10 cellular contexts compared by ENCODE assay signal in the genomic region with DNA sequence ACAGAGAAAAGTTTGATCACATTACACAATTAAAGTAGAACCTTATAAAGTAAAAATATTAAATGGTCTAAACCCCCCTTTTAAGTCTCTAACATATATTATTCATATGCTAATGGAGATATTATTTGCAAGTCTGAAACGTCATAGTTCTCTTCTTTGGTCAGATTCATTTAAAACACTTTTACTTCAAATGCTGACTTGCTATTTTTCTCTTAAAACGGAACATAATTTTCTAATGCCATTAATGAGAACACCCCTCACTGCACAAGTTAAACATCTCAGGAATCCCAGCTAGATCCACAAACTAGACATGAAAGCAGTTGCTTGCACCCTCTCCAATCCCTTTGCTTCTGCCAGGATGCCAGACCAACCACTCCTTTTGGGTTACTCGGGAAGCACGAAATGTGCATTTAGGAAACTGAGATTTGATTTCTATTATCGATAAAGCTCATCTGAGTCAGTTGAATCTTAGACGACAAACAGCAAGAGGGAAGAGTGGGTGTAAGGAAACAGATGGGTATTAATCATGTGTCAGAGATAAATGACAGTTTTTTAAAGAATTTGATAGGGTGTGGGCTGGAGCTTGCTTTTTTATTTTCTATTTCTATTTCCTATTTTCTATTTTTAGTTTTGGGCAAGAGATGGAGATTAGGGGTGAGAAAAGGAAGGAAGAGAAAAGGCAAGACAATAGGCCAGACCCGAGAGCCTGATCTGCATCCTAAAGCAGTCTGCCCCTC. TPM values are rescaled to one million over a fixed set of nuclear protein-coding genes. Genes with fewer than 3 reads are reported as not detected.
DNase-seq lines count a peak whose midpoint lies in the region; ATAC-seq and TF ChIP-seq lines count a peak whose summit lies in the region.
"Had no signal": no experiment of that assay in that cellular context is flagged by ENCODE, and none has a peak within 500 bp of the region (broad histone marks: within the 10 kb centered on the region; RNA-seq: fewer than 3 reads in every experiment).

No MANE protein-coding gene starts in this region.

- no peak for ATAC-seq in natural killer cell treated with Interleukin-12 subunit alpha and Interleukin-12 subunit beta and Interleukin-15 and Interleukin-18, amount 100 ng/mL, for 72 hours
- ATAC-seq in HG03039 (IDR thresholded peaks at IDR 0.05; ENCODE audit: unreplicated experiment): no peak

- H3K36me3 ChIP-seq in CD4-positive, alpha-beta memory T cell (ENCODE audit: insufficient read depth, low read length): no peaks in the 10 kb centered on the region

- no peak overlapping the region for H3K27ac Mint-ChIP-seq in CD4-positive, alpha-beta memory T cell
- H3K27ac Mint-ChIP-seq in brain: peak overlapping the region; percentile 86 to 98 (median 95)
- no peak overlapping the region for H3K27ac Mint-ChIP-seq in natural killer cell treated with Interleukin-12 subunit alpha and Interleukin-12 subunit beta and Interleukin-15 and Interleukin-18, amount 100 ng/mL, for 72 hours

- CTCF ChIA-PET in CD4-positive, alpha-beta memory T cell (lab: Charles Lee; ENCODE audit: partially characterized antibody): interaction anchor here (0.6 kb wide), 1 partner anchor 1872 kb away, joined by 3 read pairs; no protein-coding TSS in a partner anchor

- H3K4me1 ChIP-seq in CD4-positive, alpha-beta memory T cell (ENCODE audit: insufficient read depth, low read length): peaks cover 17% of the 10 kb centered on the region

- peaks cover 38 to 52% of the 10 kb centered on the region in 2 donors for H3K27me3 Mint-ChIP-seq in CD4-positive, alpha-beta memory T cell
- peaks cover 26% of the 10 kb centered on the region for H3K27me3 Mint-ChIP-seq in brain
- peaks cover 34 to 59% of the 10 kb centered on the region in 2 donors for H3K27me3 Mint-ChIP-seq in natural killer cell treated with Interleukin-12 subunit alpha and Interleukin-12 subunit beta and Interleukin-15 and Interleukin-18, amount 100 ng/mL, for 72 hours

- TF ChIP-seq CTCF in HL-60 (IDR thresholded peaks at IDR 0.05; ENCODE audit: insufficient read depth, low read length): no peak
- TF ChIP-seq CTCF in brain (conservative IDR thresholded peaks at IDR 0.05): no peak

- H3K36me3 Mint-ChIP-seq in CD4-positive, alpha-beta memory T cell: no peaks in the 10 kb centered on the region
- H3K36me3 Mint-ChIP-seq in brain: peaks cover 20% of the 10 kb centered on the region
- no peaks in the 10 kb centered on the region for H3K36me3 Mint-ChIP-seq in natural killer cell treated with Interleukin-12 subunit alpha and Interleukin-12 subunit beta and Interleukin-15 and Interleukin-18, amount 100 ng/mL, for 72 hours

- no peak overlapping the region for H3K27ac ChIP-seq in CD4-positive, alpha-beta memory T cell (ENCODE audit: low read depth, low read length)
- H3K27ac ChIP-seq in HL-60 (replicated peaks): no peak overlapping the region

- POLR2A ChIA-PET in CD4-positive, alpha-beta memory T cell (lab: Charles Lee; ENCODE audit: partially characterized antibody): no interaction called here

- DNase-seq in CD4-positive, alpha-beta memory T cell: no peak
- DNase-seq in HL-60 (ENCODE audit: low read depth in 1 of 2, low spot score in 1 of 2): no peak
- DNase-seq in natural killer cell treated with Interleukin-12 subunit alpha and Interleukin-12 subunit beta and Interleukin-15 and Interleukin-18, amount 100 ng/mL, for 72 hours (ENCODE audit: low spot score): no peak
- no peak for DNase-seq in NCI-H2227 (lab: John Stamatoyannopoulos, UW; ENCODE audit: unreplicated experiment)
- no peak for DNase-seq in DMS53 (lab: John Stamatoyannopoulos, UW)
- no peak for DNase-seq in hippocampal formation (lab: John Stamatoyannopoulos, UW)

- intact Hi-C loops in CD4-positive, alpha-beta memory T cell (cut with micrococcal nuclease): no loop called here

- no peaks in the 10 kb centered on the region for H3K9me3 ChIP-seq in CD4-positive, alpha-beta memory T cell (ENCODE audit: control insufficient read depth in 1 of 2, low read length in 2 of 2)

- H3K9me3 Mint-ChIP-seq in CD4-positive, alpha-beta memory T cell: no peaks in the 10 kb centered on the region
- peaks cover 0 to 4% (median 0%) of the 10 kb centered on the region in 5 experiments for H3K9me3 Mint-ChIP-seq in brain
- no peaks in the 10 kb centered on the region for H3K9me3 Mint-ChIP-seq in natural killer cell treated with Interleukin-12 subunit alpha and Interleukin-12 subunit beta and Interleukin-15 and Interleukin-18, amount 100 ng/mL, for 72 hours

- peak overlapping the region; percentile 26 to 83 (median 78) for H3K4me3 Mint-ChIP-seq in CD4-positive, alpha-beta memory T cell
- peak overlapping the region; percentile 88 to 96 (median 92) for H3K4me3 Mint-ChIP-seq in brain
- H3K4me3 Mint-ChIP-seq in natural killer cell treated with Interleukin-12 subunit alpha and Interleukin-12 subunit beta and Interleukin-15 and Interleukin-18, amount 100 ng/mL, for 72 hours: peak overlapping the region; percentile 80

- peaks cover 25% of the 10 kb centered on the region for H3K27me3 ChIP-seq in CD4-positive, alpha-beta memory T cell (ENCODE audit: insufficient read depth, low read length)
- peaks cover 51% of the 10 kb centered on the region for H3K27me3 ChIP-seq in HL-60 (ENCODE audit: insufficient read depth, poor library complexity, severe bottlenecking)

- H3K4me1 Mint-ChIP-seq in CD4-positive, alpha-beta memory T cell: peaks cover 8 to 17% (median 13%) of the 10 kb centered on the region in 4 donors
- H3K4me1 Mint-ChIP-seq in brain: peaks cover 53% of the 10 kb centered on the region
- peaks cover 26 to 28% of the 10 kb centered on the region in 2 donors for H3K4me1 Mint-ChIP-seq in natural killer cell treated with Interleukin-12 subunit alpha and Interleukin-12 subunit beta and Interleukin-15 and Interleukin-18, amount 100 ng/mL, for 72 hours (ENCODE audit: low read depth in 2 of 2)

- peak overlapping the region in 1 of 2 donors; percentile 32 for H3K4me3 ChIP-seq in CD4-positive, alpha-beta memory T cell (ENCODE audit: low read length in 2 of 2)
- H3K4me3 ChIP-seq in HL-60 (replicated peaks; ENCODE audit: insufficient read depth, low read length): peak overlapping the region; percentile 49

RNA-seq across cellular contexts. Expression of gene ADD2, which starts 1.5 kb away (rescaled TPM):
- 1 to 10 TPM in 1 of 2 experiments, under 1 TPM in 1; 0.94 to 1.1 TPM for total RNA-seq in CD4-positive, alpha-beta memory T cell
- under 1 TPM in 1 of 2 donors, not detected in 1; 0.41 TPM for polyA plus RNA-seq in CD4-positive, alpha-beta memory T cell
- polyA plus RNA-seq in brain (ENCODE audit: insufficient read depth, low read depth, low replicate concordance): 67.0 TPM
- 1 to 10 TPM; 2.3 to 4.8 TPM for total RNA-seq in natural killer cell treated with Interleukin-12 subunit alpha and Interleukin-12 subunit beta and Interleukin-15 and Interleukin-18, amount 100 ng/mL, for 72 hours

RNA-seq across cellular contexts. Expression of gene FIGLA, which starts 23.9 kb away (rescaled TPM):
- not detected for total RNA-seq in CD4-positive, alpha-beta memory T cell
- not detected for polyA plus RNA-seq in CD4-positive, alpha-beta memory T cell
- polyA plus RNA-seq in brain (ENCODE audit: insufficient read depth, low read depth, low replicate concordance): not detected
- total RNA-seq in natural killer cell treated with Interleukin-12 subunit alpha and Interleukin-12 subunit beta and Interleukin-15 and Interleukin-18, amount 100 ng/mL, for 72 hours: 1 to 10 TPM in 1 of 2 donors, under 1 TPM in 1; 0.98 to 1.1 TPM
- total RNA-seq: fibroblast of lung, NCI-H460 had no signal
- polyA plus RNA-seq: fibroblast of lung had no signal

RNA-seq across cellular contexts. Expression of gene CLEC4F, which starts 53.9 kb away (rescaled TPM):
- total RNA-seq in CD4-positive, alpha-beta memory T cell: not detected
- polyA plus RNA-seq in CD4-positive, alpha-beta memory T cell: not detected
- polyA plus RNA-seq in brain (ENCODE audit: insufficient read depth, low read depth, low replicate concordance): not detected
- 10 to 100 TPM in 1 of 2 donors, 1 to 10 TPM in 1; 8.9 to 23.5 TPM for total RNA-seq in natural killer cell treated with Interleukin-12 subunit alpha and Interleukin-12 subunit beta and Interleukin-15 and Interleukin-18, amount 100 ng/mL, for 72 hours
- total RNA-seq: fibroblast of lung, NCI-H460 had no signal
- polyA plus RNA-seq: fibroblast of lung had no signal

Comparison
In these comparisons a context has a peak if more than half of its experiments do, and no peak if none do; other contexts are left out.
1. H3K27ac Mint-ChIP-seq: peak in brain (5 of 5); none in CD4-positive, alpha-beta memory T cell (0 of 7) and natural killer cell treated with Interleukin-12 subunit alpha and Interleukin-12 subunit beta and Interleukin-15 and Interleukin-18, amount 100 ng/mL, for 72 hours (0 of 2).
2. RNA of gene CLEC4F, which starts 53.9 kb away (total RNA-seq): 8.9 to 23.5 TPM in natural killer cell treated with Interleukin-12 subunit alpha and Interleukin-12 subunit beta and Interleukin-15 and Interleukin-18, amount 100 ng/mL, for 72 hours; not detected in CD4-positive, alpha-beta memory T cell; every median in the first group is over 4 times any median in the second.
3. Peak in every context shown above with its lines, with median percentiles within 50 percentile points of each other: H3K4me3 Mint-ChIP-seq.